ENCODE assay signal across 1 cellular context in genomic region chr19:23262892-23263291, GRCh38.
TF ChIP-seq lines count a peak whose summit lies in the region.

No MANE protein-coding gene starts in this region.

TF ChIP-seq in HepG2, 621 proteins besides CTCF, POLR2A, EP300 and RAD21 (continued from another document and continues in another):
- 0 out of 2 replicates have a peak, but pooled peaks have one; percentile 29 for TF ChIP-seq PAXIP1 (CRISPR knock-in tag; conservative IDR thresholded peaks at IDR 0.05)
- TF ChIP-seq ATF7 (IDR thresholded peaks at IDR 0.05): peak; percentile 87
- TF ChIP-seq ATF7 (CRISPR knock-in tag; IDR thresholded peaks at IDR 0.05): no peak
- no peak for TF ChIP-seq ZNF264 (CRISPR knock-in tag; IDR thresholded peaks at IDR 0.05)
- TF ChIP-seq HNF4A (CRISPR knock-in tag; IDR thresholded peaks at IDR 0.05): 0 out of 2 replicates have a peak, but pooled peaks have one; percentile 20
- peak; percentile 78 for TF ChIP-seq FOSL2 (CRISPR knock-in tag; IDR thresholded peaks at IDR 0.05)
- no peak for TF ChIP-seq ZNF782 (CRISPR knock-in tag; IDR thresholded peaks at IDR 0.05; ENCODE audit: borderline replicate concordance)
- TF ChIP-seq ZFYVE20 (CRISPR knock-in tag; IDR thresholded peaks at IDR 0.05; ENCODE audit: borderline replicate concordance, low read depth): no peak
- no peak for TF ChIP-seq PHB2 (IDR thresholded peaks at IDR 0.05; ENCODE audit: partially characterized antibody)
- no peak for TF ChIP-seq GLMP (CRISPR knock-in tag; IDR thresholded peaks at IDR 0.05; ENCODE audit: borderline replicate concordance)
- no peak for TF ChIP-seq ZNF746 (CRISPR knock-in tag; IDR thresholded peaks at IDR 0.05)
- TF ChIP-seq TEAD3 (CRISPR knock-in tag; optimal IDR thresholded peaks at IDR 0.05; ENCODE audit: borderline replicate concordance): no peak
- no peak for TF ChIP-seq LRRFIP1 (CRISPR knock-in tag; conservative IDR thresholded peaks at IDR 0.05)
- TF ChIP-seq NFATC3 (CRISPR knock-in tag; IDR thresholded peaks at IDR 0.05): no peak
- no peak for TF ChIP-seq CENPX (CRISPR knock-in tag; IDR thresholded peaks at IDR 0.05)
- TF ChIP-seq ZBTB25 (CRISPR knock-in tag; IDR thresholded peaks at IDR 0.05): no peak
- TF ChIP-seq ZBTB3 (CRISPR knock-in tag; IDR thresholded peaks at IDR 0.05; ENCODE audit: borderline replicate concordance, low read depth): no peak
- no peak for TF ChIP-seq ELK4 (CRISPR knock-in tag; IDR thresholded peaks at IDR 0.05; ENCODE audit: borderline replicate concordance)
- no peak for TF ChIP-seq NR2F2 (IDR thresholded peaks at IDR 0.05; ENCODE audit: borderline replicate concordance, low read depth)
- peak; percentile 73 for TF ChIP-seq ZBTB21 (CRISPR knock-in tag; IDR thresholded peaks at IDR 0.05)
- no peak for TF ChIP-seq ZNF10 (CRISPR knock-in tag; IDR thresholded peaks at IDR 0.05; ENCODE audit: borderline replicate concordance, low read depth)
- no peak for TF ChIP-seq ZBTB40 (IDR thresholded peaks at IDR 0.05)
- no peak for TF ChIP-seq ZBTB40 (CRISPR knock-in tag; IDR thresholded peaks at IDR 0.05)
- no peak for TF ChIP-seq ZNF629 (CRISPR knock-in tag; conservative IDR thresholded peaks at IDR 0.05)
- no peak for TF ChIP-seq DNMT3B (CRISPR knock-in tag; conservative IDR thresholded peaks at IDR 0.05)
- TF ChIP-seq ZBTB14 (CRISPR knock-in tag; IDR thresholded peaks at IDR 0.05): no peak
- no peak for TF ChIP-seq KAT2B (IDR thresholded peaks at IDR 0.05; ENCODE audit: borderline replicate concordance, low read depth, low read length)
- TF ChIP-seq IRX3 (CRISPR knock-in tag; IDR thresholded peaks at IDR 0.05; ENCODE audit: borderline replicate concordance, low read depth): no peak
- TF ChIP-seq MIER2 (CRISPR knock-in tag; IDR thresholded peaks at IDR 0.05): no peak
- TF ChIP-seq POLR2AphosphoS5 (IDR thresholded peaks at IDR 0.05; ENCODE audit: low read depth, low read length): peak; percentile 28; the same call in 1 of the 2 replicates
- TF ChIP-seq ZNF30 (CRISPR knock-in tag; IDR thresholded peaks at IDR 0.05): no peak
- no peak for TF ChIP-seq ZNF737 (CRISPR knock-in tag; IDR thresholded peaks at IDR 0.05; ENCODE audit: borderline replicate concordance)
- no peak for TF ChIP-seq CSRNP1 (CRISPR knock-in tag; IDR thresholded peaks at IDR 0.05)
- TF ChIP-seq SP1 (IDR thresholded peaks at IDR 0.05): no peak
- no peak for TF ChIP-seq SP1 (CRISPR knock-in tag; IDR thresholded peaks at IDR 0.05)
